In genomic region chr14:68084256-68084655, GRCh38 we compare ENCODE assay signal across 12 cellular contexts.
DNase-seq lines count a peak whose midpoint lies in the region; ATAC-seq and TF ChIP-seq lines count a peak whose summit lies in the region.
"Had no signal": no experiment of that assay in that cellular context is flagged by ENCODE, and none has a peak within 500 bp of the region (broad histone marks: within the 10 kb centered on the region; RNA-seq: fewer than 3 reads in every experiment).

No MANE protein-coding gene starts in this region.

- ATAC-seq in left cardiac atrium (no peak), SK-N-SH treated with all-trans-retinoic acid at 6 μM for 48 hours (peak; percentile 59)
- ATAC-seq: left lung; stimulated activated naive CD8-positive, alpha-beta T cell treated with anti-CD3 and anti-CD28 coated beads, Interleukin-15, amount 100 ng/mL, for 72 hours had no signal

- peaks cover 7% of the 10 kb centered on the region for H3K4me1 ChIP-seq in cardiac muscle cell (ENCODE audit: low read depth)

- TF ChIP-seq CTCF in cardiac muscle cell (IDR thresholded peaks at IDR 0.05; ENCODE audit: low read depth, low read length) (peak; percentile 15), foreskin fibroblast (IDR thresholded peaks at IDR 0.05; ENCODE audit: low read depth, low read length) (peak; percentile 18)

- DNase-seq in cardiac muscle cell (ENCODE audit: low read depth in 1 of 2, low spot score in 1 of 2) (peak; percentile 13 to 44), left cardiac atrium (no peak), foreskin fibroblast (peak; percentile 19 to 60), NCI-H2196 (lab: John Stamatoyannopoulos, UW; ENCODE audit: unreplicated experiment) (no peak), NCI-H128 (lab: John Stamatoyannopoulos, UW; ENCODE audit: unreplicated experiment) (no peak), mesenteric fat pad (ENCODE audit: low spot score) (no peak)
- no peak for DNase-seq in activated CD4-positive, alpha-beta T cell treated with anti-CD3 and anti-CD28 coated beads, Interleukin-2, amount 50 U/mL, for 1 hour
- DNase-seq: AML-193; left lung; spleen; stimulated activated naive CD8-positive, alpha-beta T cell treated with anti-CD3 and anti-CD28 coated beads, Interleukin-15, amount 100 ng/mL, for 72 hours had no signal

- no peaks in the 10 kb centered on the region for H3K9me3 ChIP-seq in cardiac muscle cell (ENCODE audit: low read depth)
- H3K9me3 ChIP-seq: left lung, spleen had no signal

- H3K27ac ChIP-seq in cardiac muscle cell: no peak overlapping the region
- H3K27ac ChIP-seq: left lung, spleen had no signal

- H3K4me3 ChIP-seq in cardiac muscle cell (no peak overlapping the region), foreskin fibroblast (ENCODE audit: low read depth in 1 of 2, low read length in 2 of 2) (no peak overlapping the region)
- H3K4me3 ChIP-seq: left lung, spleen had no signal

- intact Hi-C loops in left cardiac atrium (cut with DNase I): no loop called here

- H3K36me3 ChIP-seq in cardiac muscle cell: no peaks in the 10 kb centered on the region
- H3K36me3 ChIP-seq: left lung, spleen had no signal

- H3K27me3 ChIP-seq in cardiac muscle cell: no peaks in the 10 kb centered on the region
- H3K27me3 ChIP-seq: left lung, spleen had no signal

TF ChIP-seq in SK-N-SH treated with all-trans-retinoic acid at 6 μM for 48 hours, 23 proteins besides CTCF, POLR2A, EP300 and RAD21:
- no peak for TF ChIP-seq CREB5 (CRISPR knock-in tag; IDR thresholded peaks at IDR 0.05; ENCODE audit: low read depth)
- no peak for TF ChIP-seq TCF4 (CRISPR knock-in tag; IDR thresholded peaks at IDR 0.05; ENCODE audit: borderline replicate concordance)
- no peak for TF ChIP-seq TSHZ2 (CRISPR knock-in tag; IDR thresholded peaks at IDR 0.05)
- no peak for TF ChIP-seq POU6F1 (CRISPR knock-in tag; IDR thresholded peaks at IDR 0.05; ENCODE audit: borderline replicate concordance, low read depth)
- TF ChIP-seq GLIS3 (CRISPR knock-in tag; IDR thresholded peaks at IDR 0.05): no peak
- TF ChIP-seq ZFP3 (CRISPR knock-in tag; IDR thresholded peaks at IDR 0.05): no peak
- no peak for TF ChIP-seq ESRRG (CRISPR knock-in tag; IDR thresholded peaks at IDR 0.05)
- TF ChIP-seq BACH2 (CRISPR knock-in tag; IDR thresholded peaks at IDR 0.05; ENCODE audit: borderline replicate concordance): no peak
- TF ChIP-seq ZNF70 (CRISPR knock-in tag; IDR thresholded peaks at IDR 0.05): no peak
- no peak for TF ChIP-seq ZNF8 (CRISPR knock-in tag; IDR thresholded peaks at IDR 0.05)
- TF ChIP-seq CSDC2 (CRISPR knock-in tag; IDR thresholded peaks at IDR 0.05): no peak
- no peak for TF ChIP-seq OSR1 (CRISPR knock-in tag; IDR thresholded peaks at IDR 0.05)
- no peak for TF ChIP-seq PATZ1 (CRISPR knock-in tag; IDR thresholded peaks at IDR 0.05; ENCODE audit: borderline replicate concordance)
- TF ChIP-seq SNAI2 (CRISPR knock-in tag; IDR thresholded peaks at IDR 0.05): no peak
- TF ChIP-seq ZNF565 (CRISPR knock-in tag; conservative IDR thresholded peaks at IDR 0.05; ENCODE audit: low read depth): no peak
- TF ChIP-seq TOX (CRISPR knock-in tag; IDR thresholded peaks at IDR 0.05; ENCODE audit: borderline replicate concordance): no peak
TF ChIP-seq in SK-N-SH treated with all-trans-retinoic acid at 6 μM for 48 hours: peak in this region for 0.

Comparison
In these comparisons a context has a peak if more than half of its experiments do, and no peak if none do; other contexts are left out.
1. DNase-seq: peak in cardiac muscle cell (2 of 2) and foreskin fibroblast (2 of 2); none in left cardiac atrium (single experiment), activated CD4-positive, alpha-beta T cell treated with anti-CD3 and anti-CD28 coated beads, Interleukin-2, amount 50 U/mL, for 1 hour (single experiment), NCI-H2196 (single experiment), NCI-H128 (single experiment) and mesenteric fat pad (single experiment).